ENCODE assay signal across 1 cellular context in the genomic region with DNA sequence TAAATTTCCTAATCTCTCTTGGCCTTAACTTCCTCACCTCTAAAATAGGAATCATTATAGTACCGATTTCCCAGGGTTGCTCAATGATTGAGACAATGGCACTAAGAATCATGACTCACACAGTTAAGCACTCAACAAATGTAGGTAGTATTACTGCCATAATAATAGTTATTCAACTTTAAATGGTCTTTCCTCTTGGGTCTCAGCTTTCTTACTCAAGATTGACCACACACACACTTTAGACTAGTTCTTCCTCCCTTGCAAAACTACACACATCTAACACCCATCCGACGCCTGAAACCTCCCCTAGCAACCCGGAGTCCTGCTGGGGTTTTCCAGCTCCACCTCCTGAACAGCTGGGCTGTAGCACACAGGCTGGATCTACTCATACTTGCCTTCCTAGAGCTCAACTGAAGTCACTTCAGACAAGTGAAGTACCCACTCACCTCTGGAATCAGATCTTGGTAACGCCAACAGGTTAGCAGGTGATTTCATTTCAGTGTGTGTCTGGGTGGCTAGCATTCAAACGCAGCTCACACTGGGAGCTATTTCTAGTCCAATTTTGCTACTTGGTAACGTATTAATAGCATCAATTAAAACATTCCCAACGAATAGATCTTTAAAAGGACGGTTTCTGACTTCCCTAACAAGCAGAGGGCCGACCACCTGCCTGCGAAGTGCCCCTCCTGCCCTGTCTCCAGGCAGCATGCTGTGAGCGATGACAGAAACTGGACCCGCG.
A peak's percentile ranks its signal among the peaks of the same experiment; 100 is the strongest.
TF ChIP-seq lines count a peak whose summit lies in the region.

No MANE protein-coding gene starts in this region.

TF ChIP-seq in K562, 482 proteins besides CTCF, POLR2A, EP300 and RAD21 (continued from another document):
- TF ChIP-seq CREB1 (IDR thresholded peaks at IDR 0.05) = no peak
- 0 out of 2 replicates have a peak, but pooled peaks have one; percentile 23 for TF ChIP-seq CREB1 (CRISPR knock-in tag; IDR thresholded peaks at IDR 0.05)
- 0 out of 2 replicates have a peak, but pooled peaks have one; percentile 22 for TF ChIP-seq SMARCA4 (IDR thresholded peaks at IDR 0.05)
- no peak for TF ChIP-seq ZNF780A (CRISPR knock-in tag; IDR thresholded peaks at IDR 0.05)
- no peak for TF ChIP-seq SRF (CRISPR knock-in tag; IDR thresholded peaks at IDR 0.05)
- no peak for TF ChIP-seq ZNF165 (CRISPR knock-in tag; IDR thresholded peaks at IDR 0.05; ENCODE audit: borderline replicate concordance)
- no peak for TF ChIP-seq PTBP1 (IDR thresholded peaks at IDR 0.05; ENCODE audit: low read depth, low read length)
- TF ChIP-seq HDAC1 (IDR thresholded peaks at IDR 0.05) = peak in 1 of 2 experiments; percentile 13; a peak in 1 of 4 replicates
- no peak for TF ChIP-seq RBFOX2 (IDR thresholded peaks at IDR 0.05; ENCODE audit: low read depth, low read length)
- peak in 1 of 2 experiments; percentile 39; a peak in 2 of 4 replicates for TF ChIP-seq NRF1 (conservative IDR thresholded peaks at IDR 0.05 in 1 of 2, IDR thresholded peaks at IDR 0.05 in 1 of 2)
- TF ChIP-seq, protein P1, sequence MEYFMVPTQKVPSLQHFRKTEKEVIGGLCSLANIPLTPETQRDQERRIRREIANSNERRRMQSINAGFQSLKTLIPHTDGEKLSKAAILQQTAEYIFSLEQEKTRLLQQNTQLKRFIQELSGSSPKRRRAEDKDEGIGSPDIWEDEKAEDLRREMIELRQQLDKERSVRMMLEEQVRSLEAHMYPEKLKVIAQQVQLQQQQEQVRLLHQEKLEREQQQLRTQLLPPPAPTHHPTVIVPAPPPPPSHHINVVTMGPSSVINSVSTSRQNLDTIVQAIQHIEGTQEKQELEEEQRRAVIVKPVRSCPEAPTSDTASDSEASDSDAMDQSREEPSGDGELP (CRISPR knock-in tag; IDR thresholded peaks at IDR 0.05; ENCODE audit: borderline replicate concordance) = peak; percentile 83
- peak; percentile 64 for TF ChIP-seq RFX1 (IDR thresholded peaks at IDR 0.05)
- no peak for TF ChIP-seq ZBTB34 (CRISPR knock-in tag; IDR thresholded peaks at IDR 0.05)
- TF ChIP-seq NCOA1 (IDR thresholded peaks at IDR 0.05; ENCODE audit: low read depth) = no peak
- no peak for TF ChIP-seq ELF1 (tag; IDR thresholded peaks at IDR 0.05)
- peak; percentile 35; the same call in 1 of the 2 replicates for TF ChIP-seq CEBPG (CRISPR knock-in tag; IDR thresholded peaks at IDR 0.05)
- peak; percentile 57 to 73 for TF ChIP-seq CEBPG (tag; conservative IDR thresholded peaks at IDR 0.05 in 1 of 2, IDR thresholded peaks at IDR 0.05 in 1 of 2)
- TF ChIP-seq CTBP1 (IDR thresholded peaks at IDR 0.05; ENCODE audit: borderline replicate concordance) = no peak
- no peak for TF ChIP-seq SMAD1 (IDR thresholded peaks at IDR 0.05; ENCODE audit: low read depth, low read length, partially characterized antibody)
- 0 out of 2 replicates have a peak, but pooled peaks have one; percentile 16 for TF ChIP-seq DPF2 (IDR thresholded peaks at IDR 0.05)
- TF ChIP-seq U2AF2 (optimal IDR thresholded peaks at IDR 0.05; ENCODE audit: low read depth, low read length) = no peak
- TF ChIP-seq RB1 (IDR thresholded peaks at IDR 0.05; ENCODE audit: low read depth) = no peak
- no peak for TF ChIP-seq ZNF77 (CRISPR knock-in tag; IDR thresholded peaks at IDR 0.05)
- no peak for TF ChIP-seq TAF9B (IDR thresholded peaks at IDR 0.05; ENCODE audit: partially characterized antibody)
- TF ChIP-seq E2F6 (IDR thresholded peaks at IDR 0.05; ENCODE audit: borderline replicate concordance in 1 of 2, extremely low read depth in 1 of 2, insufficient read depth in 1 of 2, insufficient read length in 1 of 2, low read depth in 1 of 2, low read length in 1 of 2, poor library complexity in 1 of 2, severe bottlenecking in 1 of 2) = peak in 1 of 2 experiments; percentile 49
- TF ChIP-seq, protein P2, sequence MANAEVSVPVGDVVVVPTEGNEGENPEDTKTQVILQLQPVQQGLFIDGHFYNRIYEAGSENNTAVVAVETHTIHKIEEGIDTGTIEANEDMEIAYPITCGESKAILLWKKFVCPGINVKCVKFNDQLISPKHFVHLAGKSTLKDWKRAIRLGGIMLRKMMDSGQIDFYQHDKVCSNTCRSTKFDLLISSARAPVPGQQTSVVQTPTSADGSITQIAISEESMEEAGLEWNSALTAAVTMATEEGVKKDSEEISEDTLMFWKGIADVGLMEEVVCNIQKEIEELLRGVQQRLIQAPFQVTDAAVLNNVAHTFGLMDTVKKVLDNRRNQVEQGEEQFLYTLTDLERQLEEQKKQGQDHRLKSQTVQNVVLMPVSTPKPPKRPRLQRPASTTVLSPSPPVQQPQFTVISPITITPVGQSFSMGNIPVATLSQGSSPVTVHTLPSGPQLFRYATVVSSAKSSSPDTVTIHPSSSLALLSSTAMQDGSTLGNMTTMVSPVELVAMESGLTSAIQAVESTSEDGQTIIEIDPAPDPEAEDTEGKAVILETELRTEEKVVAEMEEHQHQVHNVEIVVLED (CRISPR knock-in tag; IDR thresholded peaks at IDR 0.05) = no peak
- peak; percentile 79 for TF ChIP-seq DACH1 (IDR thresholded peaks at IDR 0.05; ENCODE audit: partially characterized antibody)
- no peak for TF ChIP-seq PHTF2 (CRISPR knock-in tag; IDR thresholded peaks at IDR 0.05)
- TF ChIP-seq ZNF589 (CRISPR knock-in tag; IDR thresholded peaks at IDR 0.05; ENCODE audit: low read depth) = no peak
- TF ChIP-seq FOXK1 (CRISPR knock-in tag; IDR thresholded peaks at IDR 0.05; ENCODE audit: borderline replicate concordance) = 0 out of 2 replicates have a peak, but pooled peaks have one; percentile 23
- TF ChIP-seq MCM3 (IDR thresholded peaks at IDR 0.05) = no peak
- TF ChIP-seq, protein P3, sequence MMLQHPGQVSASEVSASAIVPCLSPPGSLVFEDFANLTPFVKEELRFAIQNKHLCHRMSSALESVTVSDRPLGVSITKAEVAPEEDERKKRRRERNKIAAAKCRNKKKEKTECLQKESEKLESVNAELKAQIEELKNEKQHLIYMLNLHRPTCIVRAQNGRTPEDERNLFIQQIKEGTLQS (IDR thresholded peaks at IDR 0.05) = peak; percentile 65
- TF ChIP-seq, protein P3 (CRISPR knock-in tag; conservative IDR thresholded peaks at IDR 0.05) = no peak
- TF ChIP-seq NR4A1 (CRISPR knock-in tag; IDR thresholded peaks at IDR 0.05) = no peak
- no peak for TF ChIP-seq NR4A1 (tag; IDR thresholded peaks at IDR 0.05)
- no peak for TF ChIP-seq ZKSCAN1 (IDR thresholded peaks at IDR 0.05; ENCODE audit: low read depth, low read length)
- TF ChIP-seq FOXJ2 (tag; IDR thresholded peaks at IDR 0.05) = no peak
- TF ChIP-seq SMARCA5 (IDR thresholded peaks at IDR 0.05) = no peak
TF ChIP-seq in K562: peak in this region for 16.
